In the genomic region with DNA sequence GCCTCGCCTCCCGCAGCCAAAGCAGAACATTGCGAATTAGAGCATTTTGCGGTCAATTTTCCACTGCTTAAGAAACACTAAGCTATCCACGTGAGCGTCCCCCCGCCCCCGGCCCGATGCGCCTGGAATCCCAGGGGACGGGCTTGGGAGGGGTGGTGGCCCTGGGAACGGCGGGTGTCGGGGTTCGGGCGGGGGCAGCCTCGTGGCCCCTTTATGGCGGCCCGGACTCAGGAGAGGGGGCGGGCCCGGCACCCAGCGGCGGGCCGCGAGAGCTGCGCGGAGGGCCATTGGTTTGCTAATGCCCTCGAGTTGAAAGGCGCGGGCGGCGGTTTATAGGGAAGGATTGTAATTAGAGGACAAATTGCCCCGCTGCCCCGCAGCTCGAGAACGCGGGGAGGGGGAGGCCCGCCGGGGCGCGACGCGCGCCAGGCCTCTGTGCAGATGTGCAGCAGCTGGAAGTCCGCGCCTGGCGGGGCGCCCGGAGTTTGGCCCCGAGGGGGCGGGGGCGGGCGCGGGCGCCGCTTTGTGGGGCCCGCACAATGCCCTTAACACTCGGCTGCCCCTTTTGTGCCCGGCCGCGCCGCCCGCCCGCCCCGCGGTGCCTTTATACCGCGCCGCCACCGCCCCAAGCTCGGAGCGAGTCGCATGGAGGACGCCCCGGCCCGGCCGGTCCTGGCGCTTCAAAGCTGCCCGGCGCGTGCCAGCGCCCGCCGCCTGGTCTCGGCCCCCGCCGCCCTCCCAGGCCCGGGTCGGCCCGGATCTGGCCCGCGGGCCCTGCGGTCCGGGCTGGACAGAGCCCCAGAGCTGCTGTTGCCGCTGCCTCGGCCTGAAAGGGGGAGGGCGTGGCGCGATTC, we compare ENCODE assay signal across 9 cellular contexts. TPM values are rescaled to one million over a fixed set of nuclear protein-coding genes. Genes with fewer than 3 reads are reported as not detected.
DNase-seq lines count a peak whose midpoint lies in the region; ATAC-seq and TF ChIP-seq lines count a peak whose summit lies in the region.
"Had no signal": no experiment of that assay in that cellular context is flagged by ENCODE, and none has a peak within 500 bp of the region (broad histone marks: within the 10 kb centered on the region; RNA-seq: fewer than 3 reads in every experiment).

No MANE protein-coding gene starts in this region.

- H3K9ac ChIP-seq in H9 (ENCODE audit: extremely low read depth, insufficient read length, low read length): no peak overlapping the region
- H3K9ac ChIP-seq in mesendoderm (ENCODE audit: low read length): peak overlapping the region; percentile 19

- no peaks in the 10 kb centered on the region for H4K20me1 ChIP-seq in H9 (ENCODE audit: control insufficient read depth, insufficient read depth, insufficient read length)

- peak; percentile 79 for DNase-seq in H9
- DNase-seq in amniotic epithelial cell (ENCODE audit: low read depth): peak; percentile 31
- DNase-seq in mesendoderm: no peak
- DNase-seq in HK-2 (ENCODE audit: unreplicated experiment): no peak
- DNase-seq: GDM1, Kasumi-1 had no signal

- no peaks in the 10 kb centered on the region; a peak in 1 of 5 replicates for H3K9me3 Mint-ChIP-seq in H9

- H3K27ac Mint-ChIP-seq in H9: peak overlapping the region in 2 of 3 experiments; percentile 61 to 80; a peak in 3 of 7 replicates

- no peak overlapping the region for H3K56ac ChIP-seq in H9 (ENCODE audit: insufficient read length, low read depth, low read length)
- H3K56ac ChIP-seq in mesendoderm (ENCODE audit: low read length): peak overlapping the region; percentile 42

- H3K18ac ChIP-seq in H9 (ENCODE audit: insufficient read length, low read depth, low read length): peak overlapping the region; percentile 66
- no peak overlapping the region for H3K18ac ChIP-seq in mesendoderm (ENCODE audit: low read length)

- no peak overlapping the region for H4K91ac ChIP-seq in H9 (ENCODE audit: insufficient read length, low read depth, low read length)

- no peaks in the 10 kb centered on the region for H3K36me3 Mint-ChIP-seq in H9 (ENCODE audit: insufficient read depth in 1 of 3, low read depth in 3 of 3)

- H3K14ac ChIP-seq in H9 (ENCODE audit: insufficient read depth, low read length): peak overlapping the region; percentile 54; the same call in 1 of the 2 replicates

- no peak overlapping the region for H3T11ph ChIP-seq in H9 (ENCODE audit: low read length)

- peaks cover 13% of the 10 kb centered on the region for H3K27me3 Mint-ChIP-seq in H9 (ENCODE audit: low read depth)

- H3K79me1 ChIP-seq in H9 (ENCODE audit: insufficient read depth, low read depth, low read length, poor library complexity, severe bottlenecking) (no peaks in the 10 kb centered on the region), mesendoderm (ENCODE audit: low read length) (no peaks in the 10 kb centered on the region)

- H3K4ac ChIP-seq in H9 (ENCODE audit: low read depth, low read length): no peak overlapping the region
- no peak overlapping the region for H3K4ac ChIP-seq in mesendoderm (ENCODE audit: low read depth, low read length)

- H2AK5ac ChIP-seq in H9 (ENCODE audit: insufficient read length, low read length) (no peak overlapping the region), mesendoderm (ENCODE audit: low read length) (no peak overlapping the region)

- H3K27me3 ChIP-seq in H9 (ENCODE audit: insufficient read depth, low read length) (no peaks in the 10 kb centered on the region; the same call in 1 of the 2 replicates), mesendoderm (ENCODE audit: insufficient read depth, low read length, poor library complexity) (peaks cover 40% of the 10 kb centered on the region)

- H2BK20ac ChIP-seq in H9 (ENCODE audit: low read depth, low read length, poor library complexity, severe bottlenecking): no peak overlapping the region

- peaks cover 5% of the 10 kb centered on the region; the same call in 1 of the 2 replicates for H3K4me1 ChIP-seq in H9 (ENCODE audit: insufficient read depth, low read length)
- H3K4me1 ChIP-seq in mesendoderm (ENCODE audit: control insufficient read depth, low read depth, low read length): no peaks in the 10 kb centered on the region

- peak overlapping the region; percentile 49 to 67 for H3K4me3 Mint-ChIP-seq in H9

- H3K27ac ChIP-seq in H9 (ENCODE audit: insufficient read length, low read depth, low read length) (no peak overlapping the region), mesendoderm (ENCODE audit: low read depth, low read length) (no peak overlapping the region)

- H2BK120ac ChIP-seq in H9 (ENCODE audit: low read depth, low read length, poor library complexity, severe bottlenecking) (no peak overlapping the region), mesendoderm (ENCODE audit: low read depth, low read length) (no peak overlapping the region)

- no peaks in the 10 kb centered on the region for H3K36me3 ChIP-seq in mesendoderm (ENCODE audit: control insufficient read depth, insufficient read depth, low read length)

- H3K23ac ChIP-seq in H9 (ENCODE audit: insufficient read length, low read depth, low read length) (no peak overlapping the region), mesendoderm (ENCODE audit: low read length) (no peak overlapping the region)

- peak overlapping the region; percentile 5 for H3K4me2 ChIP-seq in H9 (ENCODE audit: insufficient read depth, insufficient read length, low read length)
- H3K4me2 ChIP-seq in mesendoderm (ENCODE audit: low read length): no peak overlapping the region

- no peak overlapping the region for H3K4me3 ChIP-seq in mesendoderm (ENCODE audit: low read length)

- H3K79me2 ChIP-seq in H9 (ENCODE audit: insufficient read depth, low read length) (no peaks in the 10 kb centered on the region), mesendoderm (ENCODE audit: control insufficient read depth, insufficient read depth, low read length) (no peaks in the 10 kb centered on the region)

- H2AFZ ChIP-seq in H9 (ENCODE audit: low read length): no peak overlapping the region

- H3K23me2 ChIP-seq in H9 (ENCODE audit: insufficient read length, low read depth, low read length, poor library complexity, severe bottlenecking): peaks cover 25% of the 10 kb centered on the region

- H2BK15ac ChIP-seq in H9 (ENCODE audit: low read depth, low read length) (no peak overlapping the region), mesendoderm (replicated peaks; ENCODE audit: low read depth) (no peak overlapping the region)

- ATAC-seq in GM18520 (IDR thresholded peaks at IDR 0.05; ENCODE audit: unreplicated experiment) (no peak), HG03354 (IDR thresholded peaks at IDR 0.05; ENCODE audit: poor library complexity, severe bottlenecking, unreplicated experiment) (no peak)

- H3K4me1 Mint-ChIP-seq in H9: peaks cover 54 to 56% of the 10 kb centered on the region in 2 experiments

- no peaks in the 10 kb centered on the region for H3K9me3 ChIP-seq in H9 (ENCODE audit: control insufficient read depth, low read depth, low read length)

- no peak for TF ChIP-seq CTCF in H9 (conservative IDR thresholded peaks at IDR 0.05)

- H4K5ac ChIP-seq in H9 (ENCODE audit: insufficient read length, low read depth, low read length): no peak overlapping the region
- no peak overlapping the region for H4K5ac ChIP-seq in mesendoderm (ENCODE audit: low read length)

- no peak overlapping the region for H2BK12ac ChIP-seq in H9 (ENCODE audit: insufficient read length, low read depth, low read length)

- no peak overlapping the region for H2BK5ac ChIP-seq in H9 (ENCODE audit: insufficient read length, low read length)
- no peak overlapping the region for H2BK5ac ChIP-seq in mesendoderm (ENCODE audit: low read length)

- no CpG with 5 or more reads among the region's 99 CpGs for WGBS in H9 (ENCODE audit: extremely low coverage, insufficient read length, low lambda C conversion rate)
- WGBS in mesendoderm (ENCODE audit: extremely low coverage, insufficient coverage, low lambda C conversion rate): no CpG with 5 or more reads among the region's 99 CpGs

- H4K8ac ChIP-seq in H9 (replicated peaks; ENCODE audit: insufficient read length, low read depth, low read length) (no peak overlapping the region), mesendoderm (ENCODE audit: low read depth, low read length) (no peak overlapping the region)

RNA-seq across cellular contexts. Expression of a gene that starts 1.9 kb away (rescaled TPM):
- total RNA-seq in H9 (2021): 89.9 and 93.4 TPM in 2 replicates
- 0.27 TPM for polyA plus RNA-seq in mesendoderm (2013, experiment 1 of 2)
- polyA plus RNA-seq in mesendoderm (2013, experiment 2 of 2): 0.20 TPM
- total RNA-seq: osteocyte had no signal

RNA-seq across cellular contexts. Expression of a gene that starts 6.3 kb away (rescaled TPM):
- 107 and 114 TPM in 2 replicates for total RNA-seq in H9 (2021)
- polyA plus RNA-seq in mesendoderm (2013, experiment 1 of 2): 54.8 TPM
- 54.8 TPM for polyA plus RNA-seq in mesendoderm (2013, experiment 2 of 2)

RNA-seq across cellular contexts. Expression of a gene that starts 18.8 kb away (rescaled TPM):
- total RNA-seq in H9 (2021): 8.9 and 9.6 TPM in 2 replicates
- 0.87 TPM for polyA plus RNA-seq in mesendoderm (2013, experiment 1 of 2)
- 0.88 TPM for polyA plus RNA-seq in mesendoderm (2013, experiment 2 of 2)

RNA-seq across cellular contexts. Expression of a gene that starts 36.2 kb away (rescaled TPM):
- total RNA-seq in H9 (2021): 4.9 and 7.1 TPM in 2 replicates
- 0.31 TPM for polyA plus RNA-seq in mesendoderm (2013, experiment 1 of 2)
- polyA plus RNA-seq in mesendoderm (2013, experiment 2 of 2): 0.41 TPM

RNA-seq across cellular contexts. Expression of a gene that starts 42.7 kb away (rescaled TPM):
- total RNA-seq in H9 (2021): 547 and 582 TPM in 2 replicates
- polyA plus RNA-seq in mesendoderm (2013, experiment 1 of 2): 1,162 TPM
- 1,142 TPM for polyA plus RNA-seq in mesendoderm (2013, experiment 2 of 2)

Comparison
In these comparisons a context has a peak if more than half of its experiments do, and no peak if none do; other contexts are left out.
1. DNase-seq: peak in H9 (single experiment) and amniotic epithelial cell (single experiment); none in mesendoderm (single experiment) and HK-2 (single experiment).